ENCODE assay signal across 23 cellular contexts in the genomic region with DNA sequence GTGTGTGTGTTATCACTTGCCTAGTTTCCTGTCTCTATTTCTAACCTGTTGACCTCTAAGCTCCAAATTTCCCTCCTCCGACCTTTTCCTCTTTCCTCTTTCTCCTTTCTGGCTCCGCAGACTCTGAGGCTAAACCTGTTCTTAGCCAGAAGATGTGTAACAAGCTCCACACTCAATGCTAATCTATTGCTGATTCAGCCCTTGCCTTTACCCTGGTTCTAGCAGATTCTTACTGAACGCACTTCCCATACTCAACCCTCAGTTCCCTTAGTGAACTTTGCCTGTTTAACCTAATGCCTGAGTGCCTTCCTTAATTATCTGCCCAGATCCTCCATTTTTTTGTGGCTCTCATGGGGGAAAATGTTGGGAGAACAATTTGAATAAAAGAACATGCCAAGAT. TPM values are rescaled to one million over a fixed set of nuclear protein-coding genes. Genes with fewer than 3 reads are reported as not detected.
DNase-seq lines count a peak whose midpoint lies in the region; ATAC-seq and TF ChIP-seq lines count a peak whose summit lies in the region.
"Had no signal": no experiment of that assay in that cellular context is flagged by ENCODE, and none has a peak within 500 bp of the region (broad histone marks: within the 10 kb centered on the region; RNA-seq: fewer than 3 reads in every experiment).

No MANE protein-coding gene starts in this region.

- peak overlapping the region; percentile 25 for H3K27ac Mint-ChIP-seq in endothelial cell (ENCODE audit: unreplicated experiment)
- H3K27ac Mint-ChIP-seq: activated CD8-positive, alpha-beta T cell treated with anti-CD3 and anti-CD28 coated beads, Interleukin-2, amount 10 ng/mL, durations not matched to agents 7 days and 5 days; activated T-cell treated with anti-CD3 and anti-CD28 coated beads, Interleukin-2, amount 50 U/mL, for 24 hours; CD8-positive, alpha-beta T cell; stimulated activated effector memory CD8-positive, alpha-beta T cell treated with anti-CD3 and anti-CD28 coated beads, Interleukin-12 subunit alpha, Interleukin-12 subunit beta, amount 100 ng/mL, for 72 hours had no signal

- no peak for ATAC-seq in GM19023 (IDR thresholded peaks at IDR 0.05; ENCODE audit: unreplicated experiment)
- ATAC-seq: activated CD4-positive, CD25-positive, alpha-beta regulatory T cell treated with anti-CD3 and anti-CD28 coated beads, Interleukin-2, amount 50 U/mL, for 24 hours had no signal

- no peak overlapping the region for H3K9ac ChIP-seq in parathyroid adenoma
- H3K9ac ChIP-seq: SK-N-SH had no signal

- H3K36me3 ChIP-seq in parathyroid adenoma (ENCODE audit: control insufficient read depth, insufficient read depth, low read length) (no peaks in the 10 kb centered on the region), Peyer's patch (no peaks in the 10 kb centered on the region)
- H3K36me3 ChIP-seq: heart left ventricle, thoracic aorta had no signal

- H2AFZ ChIP-seq in parathyroid adenoma, result peak overlapping the region; percentile 72

- H3K9me3 ChIP-seq in parathyroid adenoma (ENCODE audit: control insufficient read depth, low read length) (no peaks in the 10 kb centered on the region), Peyer's patch (no peaks in the 10 kb centered on the region)
- H3K9me3 ChIP-seq: heart left ventricle, SK-N-SH, thoracic aorta had no signal

- no peak for TF ChIP-seq POLR2A in Peyer's patch (IDR thresholded peaks at IDR 0.05)

- TF ChIP-seq CTCF in endothelial cell (IDR thresholded peaks at IDR 0.05; ENCODE audit: unreplicated experiment), result no peak
- no peak for TF ChIP-seq CTCF in parathyroid adenoma (IDR thresholded peaks at IDR 0.05)
- TF ChIP-seq CTCF in Peyer's patch (IDR thresholded peaks at IDR 0.05), result no peak

- no peaks in the 10 kb centered on the region for H3K79me2 ChIP-seq in parathyroid adenoma

- peaks cover 8% of the 10 kb centered on the region for H3K4me1 ChIP-seq in parathyroid adenoma
- peaks cover 0 to 6% (median 0%) of the 10 kb centered on the region in 4 donors for H3K4me1 ChIP-seq in Peyer's patch

- H3K4me3 Mint-ChIP-seq in endothelial cell (ENCODE audit: unreplicated experiment), result no peak overlapping the region
- H3K4me3 Mint-ChIP-seq: activated CD8-positive, alpha-beta T cell treated with anti-CD3 and anti-CD28 coated beads, Interleukin-2, amount 10 ng/mL, durations not matched to agents 7 days and 5 days; activated T-cell treated with anti-CD3 and anti-CD28 coated beads, Interleukin-2, amount 50 U/mL, for 24 hours; CD8-positive, alpha-beta T cell; nephron; stimulated activated effector memory CD8-positive, alpha-beta T cell treated with anti-CD3 and anti-CD28 coated beads, Interleukin-12 subunit alpha, Interleukin-12 subunit beta, amount 100 ng/mL, for 72 hours had no signal

- H3K27ac ChIP-seq in parathyroid adenoma (peak overlapping the region; percentile 22), Peyer's patch (no peak overlapping the region)
- H3K27ac ChIP-seq: heart left ventricle, thoracic aorta had no signal

- peak; percentile 2 for DNase-seq in CD1c-positive myeloid dendritic cell (ENCODE audit: extremely low spot score)
- DNase-seq in Kasumi-1 (lab: John Stamatoyannopoulos, UW), result peak; percentile 42 to 53
- no peak for DNase-seq in endothelial cell (ENCODE audit: low spot score)
- DNase-seq in Peyer's patch, result no peak
- DNase-seq in activated CD8-positive, alpha-beta memory T cell treated with anti-CD3 and anti-CD28 coated beads for 24 hours, result no peak
- DNase-seq in H4 (ENCODE audit: low spot score), result no peak
- DNase-seq: activated naive CD4-positive, alpha-beta T cell; activated T-cell treated with anti-CD3 and anti-CD28 coated beads, Interleukin-2, amount 50 U/mL, for 24 hours; cortex of kidney; DMS153; heart left ventricle; left cardiac atrium; NCI-H2107; NK-92 treated with Interleukin-12 subunit alpha and Interleukin-12 subunit beta, amount 100 ng/mL, for 24 hours had no signal

- peaks cover 3% of the 10 kb centered on the region for H3K27me3 Mint-ChIP-seq in endothelial cell (ENCODE audit: unreplicated experiment)
- H3K27me3 Mint-ChIP-seq: activated T-cell treated with anti-CD3 and anti-CD28 coated beads, Interleukin-2, amount 50 U/mL, for 24 hours had no signal

- H3K27me3 ChIP-seq in parathyroid adenoma (ENCODE audit: control insufficient read depth, insufficient read depth, low read length) (no peaks in the 10 kb centered on the region), Peyer's patch (no peaks in the 10 kb centered on the region)
- H3K27me3 ChIP-seq: heart left ventricle had no signal

- H3K9me3 Mint-ChIP-seq in endothelial cell (ENCODE audit: unreplicated experiment), result no peaks in the 10 kb centered on the region
- H3K9me3 Mint-ChIP-seq: activated T-cell treated with anti-CD3 and anti-CD28 coated beads, Interleukin-2, amount 50 U/mL, for 24 hours; CD8-positive, alpha-beta T cell; nephron; stimulated activated effector memory CD8-positive, alpha-beta T cell treated with anti-CD3 and anti-CD28 coated beads, Interleukin-12 subunit alpha, Interleukin-12 subunit beta, amount 100 ng/mL, for 72 hours had no signal

- no peaks in the 10 kb centered on the region for H3K36me3 Mint-ChIP-seq in endothelial cell (ENCODE audit: low read depth, unreplicated experiment)
- H3K36me3 Mint-ChIP-seq: CD8-positive, alpha-beta T cell; stimulated activated effector memory CD8-positive, alpha-beta T cell treated with anti-CD3 and anti-CD28 coated beads, Interleukin-12 subunit alpha, Interleukin-12 subunit beta, amount 100 ng/mL, for 72 hours had no signal

- H3K4me2 ChIP-seq in parathyroid adenoma (ENCODE audit: low read length), result peak overlapping the region; percentile 24
- H3K4me2 ChIP-seq: SK-N-SH had no signal

- no peak overlapping the region for H3K4me3 ChIP-seq in parathyroid adenoma (ENCODE audit: low read depth, low read length)
- no peak overlapping the region for H3K4me3 ChIP-seq in Peyer's patch
- H3K4me3 ChIP-seq: heart left ventricle, thoracic aorta had no signal

- peaks cover 24% of the 10 kb centered on the region for H3K4me1 Mint-ChIP-seq in endothelial cell (ENCODE audit: unreplicated experiment)
- H3K4me1 Mint-ChIP-seq: nephron had no signal

RNA-seq across cellular contexts. Expression of gene SGMS1, which starts 30.0 kb away (rescaled TPM):
- total RNA-seq in endothelial cell (ENCODE audit: unreplicated experiment), result 12.4 TPM
- total RNA-seq in Peyer's patch, result 100 to 1,000 TPM in 1 of 4 donors, 10 to 100 TPM in 3; 73.4 to 117 (median 88.4) TPM
- total RNA-seq in H4 (2014; rRNA removed; shearing (Covaris generic)), result 8.2 and 13.0 TPM in 2 replicates

Comparison
In these comparisons a context has a peak if more than half of its experiments do, and no peak if none do; other contexts are left out.
1. DNase-seq: peak in CD1c-positive myeloid dendritic cell (single experiment) and Kasumi-1 (2 of 2); none in endothelial cell (single experiment), Peyer's patch (0 of 3), activated CD8-positive, alpha-beta memory T cell treated with anti-CD3 and anti-CD28 coated beads for 24 hours (single experiment) and H4 (single experiment).